In genomic region chr2:64594563-64594989, GRCh38 we compare ENCODE assay signal across 1 cellular context.
TF ChIP-seq lines count a peak whose summit lies in the region.

No MANE protein-coding gene starts in this region.

TF ChIP-seq in GM12878, 131 proteins besides CTCF, POLR2A, EP300 and RAD21 (continued from another document):
- TF ChIP-seq ZNF687 (IDR thresholded peaks at IDR 0.05): no peak
- 0 out of 2 replicates have a peak, but pooled peaks have one; percentile 6 for TF ChIP-seq PML (IDR thresholded peaks at IDR 0.05; ENCODE audit: low read length)
